ENCODE assay signal across 14 cellular contexts in genomic region chr11:76578655-76579046, GRCh38.
DNase-seq lines count a peak whose midpoint lies in the region; ATAC-seq and TF ChIP-seq lines count a peak whose summit lies in the region.
"Had no signal": no experiment of that assay in that cellular context is flagged by ENCODE, and none has a peak within 500 bp of the region (broad histone marks: within the 10 kb centered on the region; RNA-seq: fewer than 3 reads in every experiment).

No MANE protein-coding gene starts in this region.

- no peak for TF ChIP-seq EP300 in stomach (IDR thresholded peaks at IDR 0.05)

- H3K36me3 ChIP-seq in lower lobe of right lung (no peaks in the 10 kb centered on the region), stomach (no peaks in the 10 kb centered on the region), prostate gland (no peaks in the 10 kb centered on the region)

- no peaks in the 10 kb centered on the region for H3K9me3 ChIP-seq in lower lobe of right lung
- no peaks in the 10 kb centered on the region for H3K9me3 ChIP-seq in stomach
- no peaks in the 10 kb centered on the region for H3K9me3 ChIP-seq in prostate gland

- ATAC-seq in esophagus mucosa (peak; percentile 83), lower lobe of right lung (peak; percentile 78 to 82), HG02571 (IDR thresholded peaks at IDR 0.05; ENCODE audit: unreplicated experiment) (no peak), left colon (no peak)
- ATAC-seq: PC-3 had no signal

- WGBS in stomach, 5 donors: 65 to 80% (median 75%) methylated on average over 10 of the region's 10 CpGs
- WGBS in prostate gland: 78% methylated on average over 10 of the region's 10 CpGs

- TF ChIP-seq POLR2A in stomach (IDR thresholded peaks at IDR 0.05): no peak
- no peak for TF ChIP-seq POLR2A in prostate gland (IDR thresholded peaks at IDR 0.05)

- H3K4me3 ChIP-seq in lower lobe of right lung: no peak overlapping the region
- H3K4me3 ChIP-seq in stomach: no peak overlapping the region
- H3K4me3 ChIP-seq in prostate gland: no peak overlapping the region
- H3K4me3 ChIP-seq: GM23248 had no signal

- DNase-seq in RPMI7951 (ENCODE audit: low read depth) (peak; percentile 97), lower lobe of right lung (peak; percentile 60), stomach (no peak), 8988T (no peak), left colon (no peak), prostate gland (ENCODE audit: low spot score) (no peak)
- DNase-seq: activated CD4-positive, alpha-beta T cell treated with anti-CD3 and anti-CD28 coated beads for 4 hours; COR-L47; foreskin fibroblast; GM23248; NCI-H1436; PC-3 had no signal

- intact Hi-C loops in lower lobe of right lung (cut with DNase I) (no loop called here), stomach (cut with DNase I; ENCODE audit: low total_unique reads) (no loop called here), left colon (cut with DNase I, micrococcal nuclease) (loop anchor here in 1 of 2 donors (10.0 kb wide), 1 partner anchor 96 kb away; the partner anchor contains the start of gene LRRC32), prostate gland (cut with DNase I) (no loop called here)

- H3K4me1 ChIP-seq in lower lobe of right lung: peaks cover 40% of the 10 kb centered on the region
- H3K4me1 ChIP-seq in stomach: peaks cover 0 to 20% (median 3%) of the 10 kb centered on the region in 4 donors
- no peaks in the 10 kb centered on the region for H3K4me1 ChIP-seq in prostate gland (replicated peaks)

- TF ChIP-seq CTCF in lower lobe of right lung (IDR thresholded peaks at IDR 0.05) (no peak), stomach (IDR thresholded peaks at IDR 0.05) (no peak), prostate gland (IDR thresholded peaks at IDR 0.05) (no peak)

- H3K27ac ChIP-seq in lower lobe of right lung: peak overlapping the region; percentile 83
- peak overlapping the region; percentile 58 to 71 (median 64) for H3K27ac ChIP-seq in stomach
- peak overlapping the region in 1 of 2 donors; percentile 41 for H3K27ac ChIP-seq in prostate gland
- H3K27ac ChIP-seq: GM23248 had no signal

- H3K27me3 ChIP-seq in lower lobe of right lung (ENCODE audit: low read depth) (no peaks in the 10 kb centered on the region), stomach (no peaks in the 10 kb centered on the region), prostate gland (replicated peaks; ENCODE audit: insufficient read depth) (no peaks in the 10 kb centered on the region)

Comparison
In these comparisons a context has a peak if more than half of its experiments do, and no peak if none do; other contexts are left out.
1. DNase-seq: peak in RPMI7951 (single experiment) and lower lobe of right lung (single experiment); none in stomach (single experiment), 8988T (single experiment), left colon (0 of 2) and prostate gland (single experiment).
2. ATAC-seq: peak in esophagus mucosa (single experiment) and lower lobe of right lung (2 of 2); none in HG02571 (single experiment) and left colon (single experiment).